In genomic region chr2:100033976-100034375, GRCh38 we compare ENCODE assay signal across 8 cellular contexts.
"Had no signal": no experiment of that assay in that cellular context is flagged by ENCODE, and none has a peak within 500 bp of the region (broad histone marks: within the 10 kb centered on the region; RNA-seq: fewer than 3 reads in every experiment).

No MANE protein-coding gene starts in this region.

- H3K4me3 Mint-ChIP-seq: HFFc6, IgD-negative memory B cell had no signal

- H2AFZ ChIP-seq: GM23248 had no signal

- H3K36me3 ChIP-seq: HAP-1 had no signal

- DNase-seq: GM23248, GOT3, H7, HFFc6, KBM-7 had no signal

- H3K9ac ChIP-seq: GM23248 had no signal

- H3K27me3 Mint-ChIP-seq: IgD-negative memory B cell had no signal

- H3K27ac ChIP-seq: GM23248, HL-60 had no signal

- H3K9me3 Mint-ChIP-seq: HFFc6, IgD-negative memory B cell had no signal

- H3K9me3 ChIP-seq: HAP-1 had no signal

- H3K4me3 ChIP-seq: GM23248, HAP-1 had no signal

- H3K27ac Mint-ChIP-seq: HFFc6 had no signal
